14 cellular contexts compared by ENCODE assay signal in the genomic region with DNA sequence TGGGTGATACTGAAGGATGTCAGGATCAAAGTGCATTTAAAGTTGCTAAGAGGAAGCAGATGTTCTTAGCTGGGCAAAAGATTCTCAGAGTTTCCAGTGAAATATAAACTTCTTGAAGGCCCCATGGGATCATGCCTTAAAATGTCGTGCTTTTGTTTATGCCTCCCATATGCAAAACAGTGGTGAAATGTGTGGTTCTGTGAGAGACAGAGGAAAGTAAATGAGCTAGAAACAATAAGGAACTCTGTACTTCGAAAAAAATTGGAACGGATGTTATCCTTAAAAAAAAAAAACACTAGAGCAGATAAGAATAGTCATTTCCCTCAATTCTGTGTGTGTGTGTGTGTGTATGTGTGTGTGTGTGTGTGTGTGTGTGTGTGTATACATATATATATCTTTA.
DNase-seq lines count a peak whose midpoint lies in the region; ATAC-seq, FAIRE-seq and TF ChIP-seq lines count a peak whose summit lies in the region.
"Had no signal": no experiment of that assay in that cellular context is flagged by ENCODE, and none has a peak within 500 bp of the region (broad histone marks: within the 10 kb centered on the region; RNA-seq: fewer than 3 reads in every experiment).

No MANE protein-coding gene starts in this region.

- peak; percentile 56 for ATAC-seq in GM21423 (IDR thresholded peaks at IDR 0.05; ENCODE audit: unreplicated experiment)
- no peak for ATAC-seq in HG03521 (IDR thresholded peaks at IDR 0.05; ENCODE audit: unreplicated experiment)
- no peak for ATAC-seq in GM18868 (IDR thresholded peaks at IDR 0.05; ENCODE audit: unreplicated experiment)

- H3K9ac ChIP-seq in endothelial cell of umbilical vein (replicated peaks; ENCODE audit: extremely low read depth, insufficient read depth, low read length), result peak overlapping the region; percentile 22

- CTCF ChIA-PET in endothelial cell of umbilical vein (lab: Charles Lee), result interaction anchor here (0.7 to 2.1 kb wide), 9 partner anchors 11 to 691 kb away, joined by 3 to 10 read pairs (median 3); a partner anchor contains a TSS

- no peaks in the 10 kb centered on the region for H3K79me2 ChIP-seq in endothelial cell of umbilical vein (ENCODE audit: control insufficient read depth, insufficient read depth, low read length)

- no peaks in the 10 kb centered on the region for H3K9me3 ChIP-seq in endothelial cell of umbilical vein (replicated peaks; ENCODE audit: control insufficient read depth, insufficient read depth, low read length)
- H3K9me3 ChIP-seq: adrenal gland, SJCRH30, tibial artery had no signal

- H3K4me2 ChIP-seq in endothelial cell of umbilical vein (ENCODE audit: insufficient read depth, low read length), result peak overlapping the region; percentile 52

- peaks cover 3% of the 10 kb centered on the region for H3K9me3 Mint-ChIP-seq in activated T-cell treated with anti-CD3 and anti-CD28 coated beads, Interleukin-2, amount 50 U/mL, for 24 hours

- no peak overlapping the region for H3K4me3 Mint-ChIP-seq in activated T-cell treated with anti-CD3 and anti-CD28 coated beads, Interleukin-2, amount 50 U/mL, for 24 hours

- no peaks in the 10 kb centered on the region for H3K9me1 ChIP-seq in endothelial cell of umbilical vein (replicated peaks; ENCODE audit: control insufficient read depth, extremely low read depth, insufficient read depth, low read length)

- H3K36me3 Mint-ChIP-seq in activated T-cell treated with anti-CD3 and anti-CD28 coated beads, Interleukin-2, amount 50 U/mL, for 24 hours (ENCODE audit: low read depth), result no peaks in the 10 kb centered on the region

- H3K27me3 Mint-ChIP-seq in activated T-cell treated with anti-CD3 and anti-CD28 coated beads, Interleukin-2, amount 50 U/mL, for 24 hours, result no peaks in the 10 kb centered on the region

- no peak for TF ChIP-seq POLR2A in endothelial cell of umbilical vein (IDR thresholded peaks at IDR 0.05; ENCODE audit: low read depth, low read length)

- dilution Hi-C loops in endothelial cell of umbilical vein (cut with MboI; ENCODE audit: extremely low pct_ligation_motif_present, low sequenced_read_pairs), result no loop called here

- H4K20me1 ChIP-seq in endothelial cell of umbilical vein (replicated peaks; ENCODE audit: control insufficient read depth, extremely low read depth, insufficient read depth, low read length), result no peaks in the 10 kb centered on the region

- DNase-seq in M059J (ENCODE audit: low read depth), result peak; percentile 37
- DNase-seq in endothelial cell of umbilical vein (ENCODE audit: low read depth, low spot score), result peak; percentile 95
- peak; percentile 71 for DNase-seq in skeletal muscle cell (ENCODE audit: low read depth)
- no peak for DNase-seq in activated T-cell treated with anti-CD3 and anti-CD28 coated beads, Interleukin-2, amount 50 U/mL, for 24 hours
- DNase-seq in germinal center (ENCODE audit: low spot score), result no peak
- DNase-seq: adrenal gland; NCI-H2029; stimulated activated CD4-positive, alpha-beta T cell treated with anti-CD3 and anti-CD28 coated beads, Interleukin-2, amount 100 ng/mL, for 24 hours; tibial artery had no signal

- no peaks in the 10 kb centered on the region for H3K36me3 ChIP-seq in endothelial cell of umbilical vein (ENCODE audit: control insufficient read depth in 2 of 2, extremely low read depth in 1 of 2, insufficient read depth in 2 of 2, low read length in 2 of 2)
- H3K36me3 ChIP-seq: adrenal gland, SJCRH30, tibial artery had no signal

- TF ChIP-seq CTCF in endothelial cell of umbilical vein (IDR thresholded peaks at IDR 0.05; ENCODE audit: extremely low read depth in 1 of 2, insufficient read depth in 1 of 2, low read depth in 1 of 2, low read length in 2 of 2), result no peak

- H3K27me3 ChIP-seq in endothelial cell of umbilical vein (ENCODE audit: control insufficient read depth in 2 of 2, insufficient read depth in 2 of 2, low read length in 2 of 2), result no peaks in the 10 kb centered on the region
- H3K27me3 ChIP-seq: adrenal gland, SJCRH30, tibial artery had no signal

- peak; percentile 54 for FAIRE-seq in endothelial cell of umbilical vein (lab: Jason Lieb, UNC)

- H3K27ac ChIP-seq in endothelial cell of umbilical vein (ENCODE audit: insufficient read depth, low read depth, low read length), result peak overlapping the region; percentile 43
- H3K27ac ChIP-seq: adrenal gland, HL-60, SJCRH30, tibial artery had no signal

- POLR2A ChIA-PET in endothelial cell of umbilical vein (lab: Charles Lee), result interaction anchor here (0.6 kb wide), 1 partner anchor 11 kb away, joined by 3 read pairs; no protein-coding TSS in a partner anchor

- no peak overlapping the region for H3K27ac Mint-ChIP-seq in activated T-cell treated with anti-CD3 and anti-CD28 coated beads, Interleukin-2, amount 50 U/mL, for 24 hours

- H3K4me1 ChIP-seq in endothelial cell of umbilical vein (ENCODE audit: control insufficient read depth, extremely low read depth, insufficient read depth, low read length), result peaks cover 18% of the 10 kb centered on the region
- H3K4me1 ChIP-seq: adrenal gland had no signal

- H3K4me3 ChIP-seq in endothelial cell of umbilical vein (replicated peaks in 1 of 3; ENCODE audit: insufficient read depth in 1 of 3, low read depth in 1 of 3, low read length in 3 of 3) (peak overlapping the region in 1 of 3 experiments; percentile 5), skeletal muscle cell (ENCODE audit: low read depth, low read length) (no peak overlapping the region)
- H3K4me3 ChIP-seq: adrenal gland, SJCRH30, tibial artery had no signal

- peak overlapping the region; percentile 42 for H2AFZ ChIP-seq in endothelial cell of umbilical vein (ENCODE audit: low read depth, low read length)

- intact Hi-C loops in endothelial cell of umbilical vein (cut with micrococcal nuclease), result loop anchor here (1.0 to 5.0 kb wide), 2 partner anchors 12 to 198 kb away; no protein-coding TSS in a partner anchor

- H3K4me1 Mint-ChIP-seq in activated T-cell treated with anti-CD3 and anti-CD28 coated beads, Interleukin-2, amount 50 U/mL, for 24 hours (ENCODE audit: low read depth), result peaks cover 6% of the 10 kb centered on the region

- no TSS peak for BruUV-seq in endothelial cell of umbilical vein (replicated peaks; lab: Mats Ljungman, UMichigan)

TF ChIP-seq in endothelial cell of umbilical vein, 7 proteins besides CTCF, POLR2A, EP300 and RAD21:
- TF ChIP-seq EZH2 (IDR thresholded peaks at IDR 0.05; ENCODE audit: borderline replicate concordance, low read depth, low read length, severe bottlenecking) (no peak), GATA2 (IDR thresholded peaks at IDR 0.05; ENCODE audit: insufficient read depth, insufficient read length, low read depth, low read length) (peak; percentile 86), JUN (IDR thresholded peaks at IDR 0.05; ENCODE audit: borderline replicate concordance, insufficient read depth, insufficient read length, low read depth) (no peak), POLR2AphosphoS5 (IDR thresholded peaks at IDR 0.05; ENCODE audit: insufficient read depth, low read depth, low read length) (no peak), MYC (IDR thresholded peaks at IDR 0.05; ENCODE audit: low read depth, low read length) (no peak), FOS (IDR thresholded peaks at IDR 0.05; ENCODE audit: borderline replicate concordance, insufficient read depth, low read length) (peak; percentile 62)

Comparison
In these comparisons a context has a peak if more than half of its experiments do, and no peak if none do; other contexts are left out.
1. DNase-seq: peak in M059J (single experiment), endothelial cell of umbilical vein (single experiment) and skeletal muscle cell (single experiment); none in activated T-cell treated with anti-CD3 and anti-CD28 coated beads, Interleukin-2, amount 50 U/mL, for 24 hours (single experiment) and germinal center (single experiment).